In the genomic region with DNA sequence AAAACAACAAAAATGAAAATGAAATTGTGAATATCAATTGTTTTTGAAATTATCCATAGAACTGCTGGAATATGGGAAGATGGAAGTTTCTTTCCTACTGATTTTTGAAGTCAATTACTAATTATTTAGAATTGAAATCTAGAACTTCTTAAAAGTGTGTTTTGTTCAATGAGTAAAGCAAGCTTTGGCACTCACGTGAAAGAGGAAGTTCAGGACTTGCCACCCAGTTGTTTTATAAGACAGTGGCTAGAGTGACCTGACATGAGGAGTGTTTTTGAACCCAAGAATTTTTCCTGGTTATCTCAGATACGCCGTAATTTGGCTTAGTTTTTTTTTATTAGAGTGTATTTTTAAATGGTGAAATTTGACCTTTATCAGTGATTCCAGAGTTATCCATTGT, we compare ENCODE assay signal across 10 cellular contexts. TPM values are rescaled to one million over a fixed set of nuclear protein-coding genes. Genes with fewer than 3 reads are reported as not detected.
A peak's percentile ranks its signal among the peaks of the same experiment; 100 is the strongest.
DNase-seq lines count a peak whose midpoint lies in the region; ATAC-seq and TF ChIP-seq lines count a peak whose summit lies in the region.
"Had no signal": no experiment of that assay in that cellular context is flagged by ENCODE, and none has a peak within 500 bp of the region (broad histone marks: within the 10 kb centered on the region; RNA-seq: fewer than 3 reads in every experiment).

No MANE protein-coding gene starts in this region.

- no peak overlapping the region; the same call in 2 of the 3 replicates for H2BK15ac ChIP-seq in IMR-90 (ENCODE audit: low read depth, low read length)

- H3K9me3 Mint-ChIP-seq in endodermal cell = no peaks in the 10 kb centered on the region

- H3K4me1 ChIP-seq in IMR-90 (ENCODE audit: control insufficient read depth, insufficient read depth, low read length) = no peaks in the 10 kb centered on the region; the same call in 1 of the 2 replicates
- H3K4me1 ChIP-seq in Panc1 (ENCODE audit: control insufficient read depth, insufficient read depth, low read length) = peaks cover 15% of the 10 kb centered on the region
- peaks cover 4% of the 10 kb centered on the region for H3K4me1 ChIP-seq in endodermal cell (ENCODE audit: control insufficient read depth, insufficient read depth, low read length)
- peaks cover 18 to 73% (median 37%) of the 10 kb centered on the region in 4 donors for H3K4me1 ChIP-seq in stomach

- H2AFZ ChIP-seq in IMR-90 (replicated peaks; ENCODE audit: low read length, poor library complexity) = no peak overlapping the region

- TF ChIP-seq POLR2A in IMR-90 (IDR thresholded peaks at IDR 0.05; ENCODE audit: low read depth, low read length) (no peak), stomach (IDR thresholded peaks at IDR 0.05) (no peak)

- H3K56ac ChIP-seq in IMR-90 (ENCODE audit: extremely low read depth, insufficient read depth, low read length) = peak overlapping the region; percentile 12; the same call in 1 of the 2 replicates

- peaks cover 8 to 19% of the 10 kb centered on the region in 2 experiments; a peak in 3 of 4 replicates for H3K79me1 ChIP-seq in IMR-90 (ENCODE audit: low read depth in 1 of 2, low read length in 2 of 2)

- H3K14ac ChIP-seq in IMR-90 (replicated peaks; ENCODE audit: low read depth, low read length) = peak overlapping the region; percentile 72; the same call in 1 of the 2 replicates

- H3K27me3 ChIP-seq in IMR-90 (ENCODE audit: control insufficient read depth, insufficient read depth, low read length) (no peaks in the 10 kb centered on the region), Panc1 (ENCODE audit: control insufficient read depth, insufficient read depth, low read length) (no peaks in the 10 kb centered on the region), endodermal cell (ENCODE audit: control insufficient read depth, insufficient read depth, low read length, poor library complexity, severe bottlenecking) (peaks cover 9% of the 10 kb centered on the region), stomach (no peaks in the 10 kb centered on the region)

- no peak overlapping the region for H2AK9ac ChIP-seq in IMR-90 (replicated peaks; ENCODE audit: low read depth, low read length, poor library complexity)

- no peak for TF ChIP-seq RAD21 in IMR-90 (IDR thresholded peaks at IDR 0.05; ENCODE audit: low read length)

- H3K4me2 ChIP-seq in IMR-90 (ENCODE audit: low read depth, low read length) = no peak overlapping the region

- H4K5ac ChIP-seq in IMR-90 (ENCODE audit: low read depth, low read length) = no peak overlapping the region

- no peaks in the 10 kb centered on the region for H3K27me3 Mint-ChIP-seq in endodermal cell (ENCODE audit: insufficient read depth)
- H3K27me3 Mint-ChIP-seq: activated naive CD8-positive, alpha-beta T cell had no signal

- H3K4me3 Mint-ChIP-seq in endodermal cell = no peak overlapping the region
- H3K4me3 Mint-ChIP-seq: activated naive CD8-positive, alpha-beta T cell had no signal

- no peak overlapping the region; the same call in 1 of the 2 replicates for H3K18ac ChIP-seq in IMR-90 (ENCODE audit: low read depth, low read length)

- H3K27ac ChIP-seq in IMR-90 (ENCODE audit: insufficient read depth, low read length) (no peak overlapping the region; the same call in 1 of the 2 replicates), Panc1 (ENCODE audit: low read length) (peak overlapping the region; percentile 1), endodermal cell (ENCODE audit: low read depth, low read length) (no peak overlapping the region), stomach (peak overlapping the region in 4 of 5 donors; percentile 92 to 99 (median 95))

- DNase-seq in IMR-90 (no peak), Panc1 (ENCODE audit: low read depth, low spot score) (no peak), endodermal cell (no peak), stomach (no peak), Ammon's horn (ENCODE audit: low spot score) (no peak), midbrain (lab: John Stamatoyannopoulos, UW) (no peak)
- DNase-seq: effector memory CD4-positive, alpha-beta T cell; NCI-H1105 treated with DMSO at 0.1 percent for 48 hours had no signal

- intact Hi-C loops in IMR-90 (cut with micrococcal nuclease) = no loop called here
- intact Hi-C loops in Panc1 (cut with micrococcal nuclease; ENCODE audit: unreplicated experiment) = no loop called here
- intact Hi-C loops in stomach (cut with DNase I; ENCODE audit: low total_unique reads) = loop anchor here (5.0 kb wide), 1 partner anchor 229 kb away; no protein-coding TSS in a partner anchor

- CTCF ChIA-PET in IMR-90 (lab: Yijun Ruan, JAX) (no interaction called here), Panc1 (lab: Charles Lee) (no interaction called here)

- BruUV-seq in IMR-90 (replicated peaks; lab: Mats Ljungman, UMichigan) = no TSS peak
- no TSS peak for BruUV-seq in Panc1 (replicated peaks; lab: Mats Ljungman, UMichigan)

- in situ Hi-C loops in IMR-90 (cut with MboI; ENCODE audit: low sequenced_read_pairs) = loop anchor here (5.0 to 25.0 kb wide), 3 partner anchors 154 to 319 kb away; a partner anchor contains a TSS
- in situ Hi-C loops in Panc1 (cut with HindIII; ENCODE audit: low pct_unique_long_range_greater_than_20kb, low sequenced_read_pairs) = no loop called here

- no peak overlapping the region for H3K4me3 ChIP-seq in IMR-90 (ENCODE audit: insufficient read depth, low read depth, low read length)
- no peak overlapping the region for H3K4me3 ChIP-seq in Panc1 (ENCODE audit: low read depth in 2 of 2, low read length in 2 of 2)
- peak overlapping the region; percentile 15 for H3K4me3 ChIP-seq in endodermal cell (ENCODE audit: low read length)
- H3K4me3 ChIP-seq in stomach = peak overlapping the region in 2 of 4 donors; percentile 90 to 93

- POLR2A ChIA-PET in IMR-90 (lab: Charles Lee; ENCODE audit: unreplicated experiment) = no interaction called here
- POLR2A ChIA-PET in Panc1 (lab: Charles Lee) = no interaction called here

- H3K9ac ChIP-seq in IMR-90 (ENCODE audit: low read depth, low read length) = no peak overlapping the region
- H3K9ac ChIP-seq in endodermal cell (ENCODE audit: extremely low read depth, low read length, poor library complexity, severe bottlenecking) = no peak overlapping the region

- TF ChIP-seq CTCF in IMR-90 (conservative IDR thresholded peaks at IDR 0.05; ENCODE audit: low read depth, low read length) = no peak
- no peak for TF ChIP-seq CTCF in Panc1 (IDR thresholded peaks at IDR 0.05)
- no peak for TF ChIP-seq CTCF in endodermal cell (conservative IDR thresholded peaks at IDR 0.05)
- TF ChIP-seq CTCF in stomach (IDR thresholded peaks at IDR 0.05) = no peak

- no peaks in the 10 kb centered on the region for H4K20me1 ChIP-seq in IMR-90 (ENCODE audit: insufficient read depth, low read length)

- peak overlapping the region in 1 of 2 experiments; percentile 80; a peak in 3 of 4 replicates for H4K8ac ChIP-seq in IMR-90 (ENCODE audit: low read depth in 2 of 2, low read length in 2 of 2)

- WGBS in IMR-90 (ENCODE audit: extremely low coverage in 2 of 2, insufficient read length in 1 of 2), 2 experiments = 60% methylated on average over 1 of the region's 3 CpGs; no CpG with 5 or more reads in 1 of the 2 experiments
- 33% methylated on average over 3 of the region's 3 CpGs for WGBS in endodermal cell (ENCODE audit: insufficient coverage in 1 of 2, insufficient read length in 1 of 2), 2 experiments
- WGBS in stomach, 5 donors = 21 to 61% (median 34%) methylated on average over 3 of the region's 3 CpGs

- dilution Hi-C loops in IMR-90 (cut with HindIII; ENCODE audit: low sequenced_read_pairs, unreplicated experiment) = no loop called here

- TF ChIP-seq EP300 in stomach (IDR thresholded peaks at IDR 0.05) = no peak

- H2BK120ac ChIP-seq in IMR-90 (ENCODE audit: low read depth, low read length) = peak overlapping the region; percentile 59; the same call in 1 of the 2 replicates

- H3K23ac ChIP-seq in IMR-90 (ENCODE audit: low read depth, low read length) = peak overlapping the region; percentile 87; the same call in 1 of the 2 replicates

- peak overlapping the region; percentile 72 for H2BK5ac ChIP-seq in IMR-90 (ENCODE audit: low read depth, low read length, poor library complexity, severe bottlenecking)

- H2BK20ac ChIP-seq in IMR-90 (ENCODE audit: low read depth, low read length) = no peak overlapping the region

- H4K91ac ChIP-seq in IMR-90 (ENCODE audit: insufficient read depth, low read depth, low read length) = no peak overlapping the region

- ATAC-seq in IMR-90 (ENCODE audit: low read depth) (no peak), Panc1 (no peak), HG03095 (IDR thresholded peaks at IDR 0.05; ENCODE audit: unreplicated experiment) (no peak)

- H2AK5ac ChIP-seq in IMR-90 (ENCODE audit: low read depth, low read length) = no peak overlapping the region

- H3K36me3 ChIP-seq in IMR-90 (ENCODE audit: control insufficient read depth, insufficient read depth, low read length) (peaks cover 4% of the 10 kb centered on the region), Panc1 (ENCODE audit: control insufficient read depth, insufficient read depth, low read length) (peaks cover 3% of the 10 kb centered on the region; the same call in 1 of the 2 replicates), endodermal cell (ENCODE audit: control insufficient read depth, insufficient read depth, low read length) (peaks cover 5% of the 10 kb centered on the region), stomach (peaks cover 20 to 54% (median 44%) of the 10 kb centered on the region in 4 donors)

- H3K27ac Mint-ChIP-seq in endodermal cell = no peak overlapping the region
- H3K27ac Mint-ChIP-seq: activated naive CD8-positive, alpha-beta T cell had no signal

- H3K36me3 Mint-ChIP-seq in endodermal cell (ENCODE audit: low read depth) = peaks cover 8% of the 10 kb centered on the region

- no peaks in the 10 kb centered on the region for H3K9me3 ChIP-seq in IMR-90 (ENCODE audit: control insufficient read depth, insufficient read depth, low read length)
- H3K9me3 ChIP-seq in Panc1 (ENCODE audit: control insufficient read depth, insufficient read depth, low read depth, low read length) = no peaks in the 10 kb centered on the region
- H3K9me3 ChIP-seq in endodermal cell (ENCODE audit: control insufficient read depth, low read length) = no peaks in the 10 kb centered on the region
- H3K9me3 ChIP-seq in stomach = no peaks in the 10 kb centered on the region

- H3K9me1 ChIP-seq in IMR-90 (ENCODE audit: insufficient read depth, low read length) = no peaks in the 10 kb centered on the region

- H3K4ac ChIP-seq in IMR-90 (ENCODE audit: low read depth, low read length) = peak overlapping the region; percentile 63; the same call in 1 of the 2 replicates

- peaks cover 9% of the 10 kb centered on the region for H3K4me1 Mint-ChIP-seq in endodermal cell

RNA-seq across cellular contexts. Expression of a gene that starts 3.5 kb away (rescaled TPM):
- total RNA-seq in IMR-90 (2012; rRNA removed) (2.0 and 3.1 TPM in 2 replicates), Panc1 (2021; ENCODE audit: unreplicated experiment) (6.5 TPM), endodermal cell (1 to 10 TPM in 1 of 2 donors, under 1 TPM in 1; 0.73 to 5.5 TPM), stomach (10 to 100 TPM in 4 of 5 donors, 1 to 10 TPM in 1; 8.1 to 40.2 (median 26.8) TPM)
- polyA plus RNA-seq in IMR-90 (2012; rRNA removed) (3.7 TPM in 2 replicates), stomach (10 to 100 TPM in 1 of 3 donors, 1 to 10 TPM in 2; 9.1 to 16.3 (median 9.3) TPM)
- polyA plus RNA-seq in IMR-90 (2012; cell fraction: cytosol; rRNA removed) = 1.5 and 1.6 TPM in 2 replicates
- polyA plus RNA-seq in IMR-90 (2012; cell fraction: nucleus; rRNA removed; ENCODE audit: low replicate concordance) = 3.8 and 11.5 TPM in 2 replicates
- 3.0 TPM for polyA plus RNA-seq in Panc1 (2012; ENCODE audit: insufficient read length)
- polyA plus RNA-seq in endodermal cell (2013, experiment 1 of 2) = 5.1 TPM
- polyA plus RNA-seq in endodermal cell (2013, experiment 2 of 2) = 6.1 TPM

RNA-seq across cellular contexts. Expression of a gene that starts 24.6 kb away (rescaled TPM):
- total RNA-seq in IMR-90 (2012; rRNA removed) (8.8 and 36.1 TPM in 2 replicates), Panc1 (2021; ENCODE audit: unreplicated experiment) (39.7 TPM), endodermal cell (10 to 100 TPM; 56.2 to 64.9 TPM), stomach (10 to 100 TPM in 4 of 5 donors, 1 to 10 TPM in 1; 5.8 to 70.6 (median 58.2) TPM)
- polyA plus RNA-seq in IMR-90 (2012; rRNA removed) (41.5 and 48.3 TPM in 2 replicates), stomach (10 to 100 TPM; 21.1 to 51.1 (median 42.8) TPM)
- 7.2 and 8.6 TPM in 2 replicates for polyA plus RNA-seq in IMR-90 (2012; cell fraction: cytosol; rRNA removed)
- 3.1 and 16.7 TPM in 2 replicates for polyA plus RNA-seq in IMR-90 (2012; cell fraction: nucleus; rRNA removed; ENCODE audit: low replicate concordance)
- 26.5 TPM for polyA plus RNA-seq in Panc1 (2012; ENCODE audit: insufficient read length)
- polyA plus RNA-seq in endodermal cell (2013, experiment 1 of 2) = 58.2 TPM
- polyA plus RNA-seq in endodermal cell (2013, experiment 2 of 2) = 53.0 TPM

RNA-seq across cellular contexts. Expression of a gene that starts 43.0 kb away (rescaled TPM):
- total RNA-seq in IMR-90 (2012; rRNA removed) (0.18 and 0.28 TPM in 2 replicates), Panc1 (2021; ENCODE audit: unreplicated experiment) (0.21 TPM), endodermal cell (under 1 TPM; 0.84 to 0.91 TPM), stomach (1 to 10 TPM in 3 of 5 donors, not detected in 2; 2.0 to 6.4 (median 3.5) TPM)
- polyA plus RNA-seq in IMR-90 (2012; rRNA removed) (0.09 and 0.14 TPM in 2 replicates), stomach (under 1 TPM; 0.44 to 0.90 (median 0.46) TPM)
- 0.08 and 0.10 TPM in 2 replicates for polyA plus RNA-seq in IMR-90 (2012; cell fraction: cytosol; rRNA removed)
- 0.36 and 0.39 TPM in 2 replicates for polyA plus RNA-seq in IMR-90 (2012; cell fraction: nucleus; rRNA removed; ENCODE audit: low replicate concordance)
- polyA plus RNA-seq in Panc1 (2012; ENCODE audit: insufficient read length) = 0.27 TPM
- 0.89 TPM for polyA plus RNA-seq in endodermal cell (2013, experiment 1 of 2)
- polyA plus RNA-seq in endodermal cell (2013, experiment 2 of 2) = 1.0 TPM

Comparison
In these comparisons a context has a peak if more than half of its experiments do, and no peak if none do; other contexts are left out.
1. H3K27ac ChIP-seq: peak in Panc1 (single experiment) and stomach (4 of 5); none in IMR-90 (single experiment) and endodermal cell (single experiment).